1 cellular context compared by ENCODE assay signal in the genomic region with DNA sequence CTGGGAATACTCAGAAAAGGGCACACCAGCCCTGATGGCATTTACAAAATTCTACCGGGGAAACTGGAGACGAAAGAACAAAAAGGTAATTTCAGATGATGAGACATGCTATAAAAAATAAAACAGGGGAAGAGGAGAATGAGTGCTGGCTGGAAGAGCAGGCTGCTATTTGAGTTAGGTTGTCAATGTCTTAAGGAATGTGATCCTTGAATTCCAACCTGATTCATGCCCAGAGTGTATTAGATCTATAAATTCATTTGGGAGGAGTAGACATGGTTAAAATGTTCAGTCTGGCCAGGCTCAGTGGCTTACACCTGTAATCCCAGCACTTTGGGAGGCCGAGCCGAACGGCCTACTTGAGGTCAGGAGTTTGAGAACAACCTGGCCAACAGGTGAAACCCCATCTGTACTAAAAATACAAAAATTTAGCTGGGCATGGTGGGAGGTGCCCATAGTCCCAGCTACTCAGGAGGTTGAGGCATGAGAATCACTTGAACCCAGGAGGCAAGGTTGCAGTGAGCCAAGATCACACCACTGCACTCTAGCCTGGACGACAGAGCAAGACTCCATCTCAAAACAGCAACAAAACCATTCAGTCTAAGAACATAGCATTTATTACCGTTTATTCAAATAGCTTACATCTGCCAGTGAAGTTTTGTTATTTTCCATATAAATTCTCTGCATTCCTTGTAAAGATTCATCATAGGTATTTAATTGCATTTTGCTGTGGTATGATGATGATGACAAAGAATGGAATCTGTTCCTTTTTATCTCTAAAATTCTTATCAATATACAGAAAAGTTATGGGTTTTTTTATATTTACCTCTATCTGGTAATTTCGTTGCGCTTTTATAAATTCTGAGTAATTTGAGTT.
TF ChIP-seq lines count a peak whose summit lies in the region.

No MANE protein-coding gene starts in this region.

TF ChIP-seq in IMR-90, 13 proteins besides CTCF, POLR2A, EP300 and RAD21:
- no peak for TF ChIP-seq MAFK (IDR thresholded peaks at IDR 0.05; ENCODE audit: low read depth, low read length)
